15 cellular contexts compared by ENCODE assay signal in genomic region chr11:7533199-7534029, GRCh38. TPM values are rescaled to one million over a fixed set of nuclear protein-coding genes. Genes with fewer than 3 reads are reported as not detected.
DNase-seq lines count a peak whose midpoint lies in the region; ATAC-seq and TF ChIP-seq lines count a peak whose summit lies in the region.
"Had no signal": no experiment of that assay in that cellular context is flagged by ENCODE, and none has a peak within 500 bp of the region (broad histone marks: within the 10 kb centered on the region; RNA-seq: fewer than 3 reads in every experiment).

No MANE protein-coding gene starts in this region.

- 0 out of 7 replicates have a peak overlapping the region, but pooled peaks of 1 of the 3 experiments have one; percentile 35 for H3K27ac Mint-ChIP-seq in H9
- H3K27ac Mint-ChIP-seq: nephron progenitor cell had no signal

- H3K79me1 ChIP-seq in H9 (ENCODE audit: insufficient read depth, low read depth, low read length, poor library complexity, severe bottlenecking): no peaks in the 10 kb centered on the region

- peaks cover 4 to 8% of the 10 kb centered on the region in 2 experiments; a peak in 3 of 4 replicates for H3K4me1 Mint-ChIP-seq in H9

- H2BK120ac ChIP-seq in H9 (ENCODE audit: low read depth, low read length, poor library complexity, severe bottlenecking): no peak overlapping the region

- no peak overlapping the region for H3K4me3 ChIP-seq in upper lobe of right lung
- H3K4me3 ChIP-seq: SK-N-MC had no signal

- no peak overlapping the region for H2BK5ac ChIP-seq in H9 (ENCODE audit: insufficient read length, low read length)

- no peaks in the 10 kb centered on the region for H3K36me3 ChIP-seq in upper lobe of right lung

- H2BK15ac ChIP-seq in H9 (ENCODE audit: low read depth, low read length): no peak overlapping the region

- H3K14ac ChIP-seq in H9 (ENCODE audit: insufficient read depth, low read length): no peak overlapping the region

- peak overlapping the region; percentile 14 for H3K23ac ChIP-seq in H9 (ENCODE audit: insufficient read length, low read depth, low read length)

- H4K20me1 ChIP-seq in H9 (ENCODE audit: control insufficient read depth, insufficient read depth, insufficient read length): no peaks in the 10 kb centered on the region

- TF ChIP-seq CTCF in H9 (conservative IDR thresholded peaks at IDR 0.05): no peak
- no peak for TF ChIP-seq CTCF in upper lobe of right lung (IDR thresholded peaks at IDR 0.05)

- peak; percentile 27 for ATAC-seq in HG03460 (IDR thresholded peaks at IDR 0.05; ENCODE audit: unreplicated experiment)
- ATAC-seq in upper lobe of right lung: peak; percentile 42

- DNase-seq in NCI-H345 (lab: John Stamatoyannopoulos, UW): peak; percentile 3
- DNase-seq in NCI-H345 treated with DMSO at 0.1 percent for 48 hours (lab: John Stamatoyannopoulos, UW; ENCODE audit: unreplicated experiment): no peak
- DNase-seq in H9: no peak
- no peak for DNase-seq in upper lobe of right lung
- no peak for DNase-seq in NCI-H1417 (lab: John Stamatoyannopoulos, UW)
- DNase-seq in DMS 273 treated with DMSO at 0.1 percent for 48 hours (lab: John Stamatoyannopoulos, UW): no peak
- DNase-seq in NCI-H2196 (lab: John Stamatoyannopoulos, UW; ENCODE audit: unreplicated experiment): no peak
- DNase-seq: 8988T; activated CD4-positive, alpha-beta T cell treated with anti-CD3 and anti-CD28 coated beads, Interleukin-2, amount 50 U/mL, for 1 hour; activated naive CD4-positive, alpha-beta T cell; DMS79 treated with DMSO at 0.1 percent for 48 hours; NCI-H1105 treated with DMSO at 0.1 percent for 48 hours; nephron progenitor cell had no signal

- H4K8ac ChIP-seq in H9 (replicated peaks; ENCODE audit: insufficient read length, low read depth, low read length): no peak overlapping the region

- H3K18ac ChIP-seq in H9 (ENCODE audit: insufficient read length, low read depth, low read length): no peak overlapping the region

- H2AK5ac ChIP-seq in H9 (ENCODE audit: insufficient read length, low read length): no peak overlapping the region

- H3K4ac ChIP-seq in H9 (ENCODE audit: low read depth, low read length): no peak overlapping the region

- no peaks in the 10 kb centered on the region for H3K27me3 ChIP-seq in H9 (ENCODE audit: insufficient read depth, low read length)
- peaks cover 3% of the 10 kb centered on the region for H3K27me3 ChIP-seq in upper lobe of right lung

- no peak overlapping the region for H2AFZ ChIP-seq in H9 (ENCODE audit: low read length)

- no peaks in the 10 kb centered on the region for H3K36me3 Mint-ChIP-seq in H9 (ENCODE audit: insufficient read depth in 1 of 3, low read depth in 3 of 3)

- H2BK12ac ChIP-seq in H9 (ENCODE audit: insufficient read length, low read depth, low read length): no peak overlapping the region

- H3K79me2 ChIP-seq in H9 (ENCODE audit: insufficient read depth, low read length): no peaks in the 10 kb centered on the region

- H4K5ac ChIP-seq in H9 (ENCODE audit: insufficient read length, low read depth, low read length): no peak overlapping the region

- H4K91ac ChIP-seq in H9 (ENCODE audit: insufficient read length, low read depth, low read length): no peak overlapping the region

- no peak overlapping the region for H3T11ph ChIP-seq in H9 (ENCODE audit: low read length)

- no peak overlapping the region for H3K9ac ChIP-seq in H9 (ENCODE audit: extremely low read depth, insufficient read length, low read length)

- no peak overlapping the region for H3K56ac ChIP-seq in H9 (ENCODE audit: insufficient read length, low read depth, low read length)

- no peak overlapping the region for H2BK20ac ChIP-seq in H9 (ENCODE audit: low read depth, low read length, poor library complexity, severe bottlenecking)

- H3K9me3 ChIP-seq in H9 (ENCODE audit: control insufficient read depth, low read depth, low read length) (no peaks in the 10 kb centered on the region), upper lobe of right lung (no peaks in the 10 kb centered on the region)

- no peak overlapping the region for H3K27ac ChIP-seq in H9 (ENCODE audit: insufficient read length, low read depth, low read length)
- H3K27ac ChIP-seq in upper lobe of right lung: no peak overlapping the region
- H3K27ac ChIP-seq: SK-N-MC had no signal

- no peaks in the 10 kb centered on the region; the same call in 1 of the 2 replicates for H3K27me3 Mint-ChIP-seq in H9 (ENCODE audit: low read depth)

- H3K9me3 Mint-ChIP-seq in H9: no peaks in the 10 kb centered on the region
- H3K9me3 Mint-ChIP-seq: nephron progenitor cell had no signal

- H3K4me2 ChIP-seq in H9 (ENCODE audit: insufficient read depth, insufficient read length, low read length): no peak overlapping the region

- H3K23me2 ChIP-seq in H9 (ENCODE audit: insufficient read length, low read depth, low read length, poor library complexity, severe bottlenecking): no peaks in the 10 kb centered on the region

- WGBS in H9 (ENCODE audit: extremely low coverage, insufficient read length, low lambda C conversion rate): no CpG with 5 or more reads among the region's 8 CpGs

- H3K4me3 Mint-ChIP-seq in H9: no peak overlapping the region
- H3K4me3 Mint-ChIP-seq: nephron progenitor cell had no signal

- no peaks in the 10 kb centered on the region for H3K4me1 ChIP-seq in H9 (ENCODE audit: insufficient read depth, low read length)
- peaks cover 13% of the 10 kb centered on the region for H3K4me1 ChIP-seq in upper lobe of right lung

- intact Hi-C loops in upper lobe of right lung (cut with DNase I): no loop called here

RNA-seq across cellular contexts. Expression of gene PPFIBP2, which starts 19.6 kb away (rescaled TPM):
- total RNA-seq in H9 (2021): 4.3 and 8.3 TPM in 2 replicates
- total RNA-seq in upper lobe of right lung: 26.8 TPM

RNA-seq across cellular contexts. Expression of gene OLFML1, which starts 48.1 kb away (rescaled TPM):
- not detected in 2 replicates for total RNA-seq in H9 (2021)
- total RNA-seq in upper lobe of right lung: 30.6 TPM

Comparison
In these comparisons a context has a peak if more than half of its experiments do, and no peak if none do; other contexts are left out.
1. RNA of gene OLFML1, which starts 48.1 kb away (total RNA-seq): 30.6 TPM in upper lobe of right lung (single experiment); not detected in H9; every median in the first group is over 10 times any median in the second.